Comparison of ENCODE assay signal across 10 cellular contexts in genomic region chr15:97875513-97876285, GRCh38.
A peak's percentile ranks its signal among the peaks of the same experiment; 100 is the strongest.
DNase-seq lines count a peak whose midpoint lies in the region; ATAC-seq and TF ChIP-seq lines count a peak whose summit lies in the region.
"Had no signal": no experiment of that assay in that cellular context is flagged by ENCODE, and none has a peak within 500 bp of the region (broad histone marks: within the 10 kb centered on the region; RNA-seq: fewer than 3 reads in every experiment).

No MANE protein-coding gene starts in this region.

- no peaks in the 10 kb centered on the region for H3K4me1 Mint-ChIP-seq in activated T-cell treated with anti-CD3 and anti-CD28 coated beads, Interleukin-2, amount 50 U/mL, for 72 hours (ENCODE audit: low read depth)

- H3K36me3 Mint-ChIP-seq in activated T-cell treated with anti-CD3 and anti-CD28 coated beads, Interleukin-2, amount 50 U/mL, for 72 hours (ENCODE audit: insufficient read depth in 2 of 2) = no peaks in the 10 kb centered on the region

- H3K27me3 ChIP-seq in gastroesophageal sphincter = no peaks in the 10 kb centered on the region
- peaks cover 0 to 17% (median 0%) of the 10 kb centered on the region in 3 donors for H3K27me3 ChIP-seq in stomach
- H3K27me3 ChIP-seq in PC-3 (ENCODE audit: low read length) = peaks cover 10% of the 10 kb centered on the region

- no peaks in the 10 kb centered on the region for H3K36me3 ChIP-seq in gastroesophageal sphincter
- no peaks in the 10 kb centered on the region for H3K36me3 ChIP-seq in stomach
- H3K36me3 ChIP-seq in PC-3 (ENCODE audit: low read depth, low read length) = no peaks in the 10 kb centered on the region

- TF ChIP-seq EP300 in gastroesophageal sphincter (IDR thresholded peaks at IDR 0.05) (no peak), stomach (IDR thresholded peaks at IDR 0.05) (no peak)

- peak overlapping the region; percentile 32 to 44 for H3K4me3 ChIP-seq in gastroesophageal sphincter
- peak overlapping the region in 3 of 4 donors; percentile 18 to 22 (median 20) for H3K4me3 ChIP-seq in stomach
- no peak overlapping the region for H3K4me3 ChIP-seq in PC-3 (ENCODE audit: low read length)

- BruUV-seq in PC-3 (replicated peaks; lab: Mats Ljungman, UMichigan) = no TSS peak

- H3K27me3 Mint-ChIP-seq in activated T-cell treated with anti-CD3 and anti-CD28 coated beads, Interleukin-2, amount 50 U/mL, for 72 hours (ENCODE audit: low read depth) = peaks cover 15% of the 10 kb centered on the region

- POLR2A ChIA-PET in RWPE1 (lab: Yijun Ruan, JAX; ENCODE audit: low non-redundant PET) = interaction anchor here (1.2 kb wide), 1 partner anchor 31 kb away, joined by 4 read pairs; no protein-coding TSS in a partner anchor
- POLR2A ChIA-PET in PC-3 (lab: Charles Lee; ENCODE audit: unreplicated experiment) = no interaction called here

- 29 to 95% methylated on average over 3 to 9 of the region's 49 CpGs for WGBS in gastroesophageal sphincter (ENCODE audit: low coverage in 1 of 2), 2 donors
- 51 to 64% (median 59%) methylated on average over 37 to 49 of the region's 49 CpGs for WGBS in stomach, 5 donors

- H3K9me2 ChIP-seq in PC-3 (replicated peaks; ENCODE audit: low read length) = no peaks in the 10 kb centered on the region

- peak; percentile 86 for TF ChIP-seq CTCF in RWPE1 (conservative IDR thresholded peaks at IDR 0.05; ENCODE audit: low read depth)
- peak in 3 of 4 experiments; percentile 21 to 61 (median 36) for TF ChIP-seq CTCF in gastroesophageal sphincter (IDR thresholded peaks at IDR 0.05)
- peak in 1 of 7 experiments; percentile 10 for TF ChIP-seq CTCF in stomach (IDR thresholded peaks at IDR 0.05)
- no peak for TF ChIP-seq CTCF in PC-3 (conservative IDR thresholded peaks at IDR 0.05; ENCODE audit: low read depth, low read length)

- no peak overlapping the region for H3K27ac Mint-ChIP-seq in activated T-cell treated with anti-CD3 and anti-CD28 coated beads, Interleukin-2, amount 50 U/mL, for 72 hours
- H3K27ac Mint-ChIP-seq: activated T-helper 1 cell treated with anti-CD3 and anti-CD28 coated beads, Interleukin-12 subunit alpha, Interleukin-12 subunit beta, Interleukin-2, Interleukin-4 antibody, amounts not matched to agents 30 ng/mL and 10 ng/mL and 1 ng/mL, durations not matched to agents 14 hours and 24 hours and 36 hours had no signal

- H3K79me2 ChIP-seq in PC-3 (ENCODE audit: low read length) = no peaks in the 10 kb centered on the region

- H3K9ac ChIP-seq in PC-3 (ENCODE audit: low read length) = no peak overlapping the region

- no peaks in the 10 kb centered on the region for H3K4me1 ChIP-seq in gastroesophageal sphincter
- H3K4me1 ChIP-seq in stomach = peaks cover 0 to 4% (median 0%) of the 10 kb centered on the region in 4 donors
- H3K4me1 ChIP-seq in PC-3 (ENCODE audit: insufficient read depth, low read length) = no peaks in the 10 kb centered on the region

- CTCF ChIA-PET in RWPE1 (lab: Yijun Ruan, JAX) (interaction anchor here (0.6 to 1.1 kb wide), 4 partner anchors 14 to 603 kb away, joined by 3 to 5 read pairs (median 3); no protein-coding TSS in a partner anchor), PC-3 (lab: Charles Lee) (no interaction called here)

- H4K20me1 ChIP-seq in PC-3 (ENCODE audit: low read length) = no peaks in the 10 kb centered on the region

- peak overlapping the region; percentile 37 to 44 for H3K4me3 Mint-ChIP-seq in activated T-cell treated with anti-CD3 and anti-CD28 coated beads, Interleukin-2, amount 50 U/mL, for 72 hours
- H3K4me3 Mint-ChIP-seq: activated T-helper 1 cell treated with anti-CD3 and anti-CD28 coated beads, Interleukin-12 subunit alpha, Interleukin-12 subunit beta, Interleukin-2, Interleukin-4 antibody, amounts not matched to agents 30 ng/mL and 10 ng/mL and 1 ng/mL, durations not matched to agents 14 hours and 24 hours and 36 hours had no signal

- intact Hi-C loops in stomach (cut with DNase I; ENCODE audit: low total_unique reads) = no loop called here
- intact Hi-C loops in PC-3 (cut with micrococcal nuclease) = no loop called here

- H3F3A ChIP-seq in PC-3 (ENCODE audit: low read length, unreplicated experiment) = no peaks in the 10 kb centered on the region

- no peak overlapping the region for H3K4me2 ChIP-seq in PC-3 (ENCODE audit: low read length)

- peak overlapping the region; percentile 45 for H3K27ac ChIP-seq in RWPE1
- H3K27ac ChIP-seq in gastroesophageal sphincter = peak overlapping the region in 3 of 4 donors; percentile 43 to 66 (median 52)
- H3K27ac ChIP-seq in stomach = no peak overlapping the region
- no peak overlapping the region for H3K27ac ChIP-seq in PC-3 (ENCODE audit: low read length)

- peak; percentile 37 to 65 for ATAC-seq in activated T-cell treated with anti-CD3 and anti-CD28 coated beads, Interleukin-2, amount 50 U/mL, for 72 hours (replicated peaks in 1 of 2)
- ATAC-seq in gastroesophageal sphincter (peak; percentile 19), PC-3 (no peak)

- H2AFZ ChIP-seq in PC-3 (ENCODE audit: low read length) = no peak overlapping the region

- DNase-seq in activated T-cell treated with anti-CD3 and anti-CD28 coated beads, Interleukin-2, amount 50 U/mL, for 72 hours = peak; percentile 9 to 17
- no peak for DNase-seq in activated T-cell treated with anti-CD3 and anti-CD28 coated beads for 4 hours
- DNase-seq in RWPE1 (ENCODE audit: low spot score) = peak; percentile 19
- DNase-seq in stomach = no peak
- no peak for DNase-seq in PC-3
- no peak for DNase-seq in SW480 (ENCODE audit: low spot score)
- no peak for DNase-seq in NCI-H2107 (lab: John Stamatoyannopoulos, UW)
- DNase-seq: AML-193 had no signal

- H3K9me3 ChIP-seq in gastroesophageal sphincter (no peaks in the 10 kb centered on the region), stomach (no peaks in the 10 kb centered on the region), PC-3 (ENCODE audit: low read length) (no peaks in the 10 kb centered on the region)

- TF ChIP-seq POLR2A in gastroesophageal sphincter (IDR thresholded peaks at IDR 0.05) (peak in 1 of 2 donors; percentile 9), stomach (IDR thresholded peaks at IDR 0.05) (no peak)

- no peaks in the 10 kb centered on the region for H3K9me3 Mint-ChIP-seq in activated T-cell treated with anti-CD3 and anti-CD28 coated beads, Interleukin-2, amount 50 U/mL, for 72 hours
- H3K9me3 Mint-ChIP-seq: activated T-helper 1 cell treated with anti-CD3 and anti-CD28 coated beads, Interleukin-12 subunit alpha, Interleukin-12 subunit beta, Interleukin-2, Interleukin-4 antibody, amounts not matched to agents 30 ng/mL and 10 ng/mL and 1 ng/mL, durations not matched to agents 14 hours and 24 hours and 36 hours had no signal

Comparison
In these comparisons a context has a peak if more than half of its experiments do, and no peak if none do; other contexts are left out.
1. DNase-seq: peak in activated T-cell treated with anti-CD3 and anti-CD28 coated beads, Interleukin-2, amount 50 U/mL, for 72 hours (2 of 2) and RWPE1 (single experiment); none in activated T-cell treated with anti-CD3 and anti-CD28 coated beads for 4 hours (single experiment), stomach (single experiment), PC-3 (single experiment), SW480 (single experiment) and NCI-H2107 (single experiment).
2. H3K27ac ChIP-seq: peak in RWPE1 (single experiment) and gastroesophageal sphincter (3 of 4); none in stomach (0 of 5) and PC-3 (single experiment).